In the genomic region with DNA sequence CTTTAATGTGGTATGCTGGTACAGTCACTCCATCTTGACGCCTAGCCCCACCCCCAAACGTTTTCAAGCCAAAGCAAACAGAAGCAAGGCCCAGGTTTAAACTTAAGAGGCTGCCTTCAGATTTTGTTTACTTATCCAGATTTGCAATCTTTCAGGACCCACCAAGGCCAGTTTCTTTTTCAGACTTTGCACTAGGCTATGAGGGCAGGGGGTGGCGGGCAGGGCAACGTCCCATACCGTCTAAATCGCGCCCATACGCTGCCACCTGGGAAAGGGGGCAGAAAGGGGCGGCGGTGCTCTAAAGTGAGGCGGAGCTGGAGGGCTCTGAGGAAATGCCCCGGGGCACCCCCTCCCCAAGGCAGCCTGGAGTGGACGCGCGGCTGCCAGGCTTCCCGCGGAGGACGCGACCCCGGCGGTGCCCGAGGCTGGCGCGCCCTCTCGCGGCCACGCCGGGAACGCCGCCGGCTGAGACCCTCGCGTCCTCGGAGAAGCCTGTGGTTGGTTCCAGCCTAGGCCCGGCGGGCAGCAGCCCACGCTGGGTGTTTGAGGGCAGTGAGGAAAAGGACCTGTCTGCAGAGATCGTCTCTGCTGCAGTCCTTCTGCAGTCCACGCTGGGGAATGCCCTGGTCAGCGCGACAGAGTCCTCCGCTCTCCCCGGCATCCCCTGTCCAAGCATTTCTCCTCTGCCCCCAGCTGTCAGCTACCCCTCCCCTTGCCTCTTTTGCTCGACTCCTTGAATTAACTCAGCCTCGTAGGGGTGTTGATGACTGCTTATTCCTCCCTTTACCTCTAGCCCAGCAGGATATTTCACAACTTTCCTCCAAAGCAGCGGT, we compare ENCODE assay signal across 8 cellular contexts.
DNase-seq lines count a peak whose midpoint lies in the region; ATAC-seq and TF ChIP-seq lines count a peak whose summit lies in the region.

No MANE protein-coding gene starts in this region.

- H3K4me1 ChIP-seq in HCT116 (ENCODE audit: control insufficient read depth in 1 of 2, insufficient read depth in 2 of 2, low read length in 2 of 2): peaks cover 5 to 13% of the 10 kb centered on the region in 2 experiments; a peak in 2 of 4 replicates
- H3K4me1 ChIP-seq in Panc1 (ENCODE audit: control insufficient read depth, insufficient read depth, low read length): no peaks in the 10 kb centered on the region
- no peaks in the 10 kb centered on the region for H3K4me1 ChIP-seq in uterus

- TF ChIP-seq CTCF in HCT116 (IDR thresholded peaks at IDR 0.05 in 2 of 3, conservative IDR thresholded peaks at IDR 0.05 in 1 of 3; ENCODE audit: borderline replicate concordance in 1 of 3, insufficient read depth in 1 of 3, low read depth in 2 of 3, low read length in 2 of 3) (peak; percentile 81 to 90 (median 87)), Panc1 (IDR thresholded peaks at IDR 0.05) (peak; percentile 98), uterus (IDR thresholded peaks at IDR 0.05) (peak; percentile 78 to 95 (median 90))

- RAD21 ChIA-PET in HCT116 (lab: Charles Lee; ENCODE audit: low non-redundant PET in 1 of 2, low total read pairs in 2 of 2, uncharacterized antibody in 2 of 2, unreplicated experiment in 2 of 2): no interaction called here

- H4K20me1 ChIP-seq in HCT116 (ENCODE audit: insufficient read depth): no peaks in the 10 kb centered on the region

- H3K79me2 ChIP-seq in HCT116 (ENCODE audit: insufficient read depth, low read length): no peaks in the 10 kb centered on the region

- no peaks in the 10 kb centered on the region for H3K36me3 ChIP-seq in HCT116 (ENCODE audit: control insufficient read depth in 1 of 2, insufficient read depth in 2 of 2, low read length in 2 of 2)
- H3K36me3 ChIP-seq in Panc1 (ENCODE audit: control insufficient read depth, insufficient read depth, low read length): no peaks in the 10 kb centered on the region
- no peaks in the 10 kb centered on the region for H3K36me3 ChIP-seq in uterus

- H3K4me2 ChIP-seq in HCT116 (ENCODE audit: low read length): peak overlapping the region; percentile 84

- DNase-seq in AML-193 (lab: John Stamatoyannopoulos, UW): peak; percentile 33 to 42
- no peak for DNase-seq in HCT116 (ENCODE audit: low read depth, low spot score)
- DNase-seq in Panc1 (ENCODE audit: low read depth, low spot score): no peak
- peak; percentile 84 for DNase-seq in activated effector memory CD4-positive, alpha-beta T cell treated with anti-CD3 and anti-CD28 coated beads, Interleukin-2, amount 50 U/mL, for 16 hours
- DNase-seq in glomerular visceral epithelial cell (ENCODE audit: extremely low spot score): peak; percentile 61
- peak in 9 of 10 donors; percentile 15 to 93 (median 52) for DNase-seq in posterior cingulate gyrus
- peak in 1 of 2 donors; percentile 53 for DNase-seq in uterus

- H3K9ac ChIP-seq in HCT116 (ENCODE audit: low read length): peak overlapping the region; percentile 35; the same call in 1 of the 2 replicates

- in situ Hi-C loops in Panc1 (cut with HindIII; ENCODE audit: low pct_unique_long_range_greater_than_20kb, low sequenced_read_pairs): no loop called here

- no peak overlapping the region for H3K27ac ChIP-seq in HCT116 (ENCODE audit: low read depth, low read length)
- no peak overlapping the region for H3K27ac ChIP-seq in Panc1 (ENCODE audit: low read length)
- no peak overlapping the region for H3K27ac ChIP-seq in uterus

- peak overlapping the region; percentile 99 for H2AFZ ChIP-seq in HCT116 (ENCODE audit: low read depth, low read length, poor library complexity, severe bottlenecking)

- no TSS peak for BruUV-seq in HCT116 (replicated peaks; lab: Mats Ljungman, UMichigan)
- BruUV-seq in Panc1 (replicated peaks; lab: Mats Ljungman, UMichigan): no TSS peak

- intact Hi-C loops in HCT116 (cut with micrococcal nuclease): loop anchor here (1.0 to 2.0 kb wide), 2 partner anchors 302 to 484 kb away; no protein-coding TSS in a partner anchor
- intact Hi-C loops in Panc1 (cut with micrococcal nuclease; ENCODE audit: unreplicated experiment): loop anchor here (2.0 to 5.0 kb wide), 2 partner anchors 342 to 485 kb away; no protein-coding TSS in a partner anchor
- intact Hi-C loops in posterior cingulate gyrus (cut with DNase I): loop anchor here (5.0 kb wide), 1 partner anchor 485 kb away; no protein-coding TSS in a partner anchor
- intact Hi-C loops in uterus (cut with DNase I; ENCODE audit: low total_unique reads): no loop called here

- H3K4me3 ChIP-seq in HCT116 (replicated peaks in 1 of 2; ENCODE audit: low read depth in 1 of 2, low read length in 2 of 2): peak overlapping the region; percentile 36 to 56
- H3K4me3 ChIP-seq in Panc1 (ENCODE audit: low read depth in 2 of 2, low read length in 2 of 2): peak overlapping the region; percentile 38 to 54
- peak overlapping the region in 1 of 2 donors; percentile 29 for H3K4me3 ChIP-seq in uterus

- ATAC-seq in HCT116 (peak; percentile 96), Panc1 (peak; percentile 94), GM21786 (IDR thresholded peaks at IDR 0.05; ENCODE audit: unreplicated experiment) (no peak)

- H3K9me3 ChIP-seq in HCT116 (ENCODE audit: control insufficient read depth in 1 of 2, insufficient read depth in 1 of 2, low read depth in 1 of 2, low read length in 2 of 2): no peaks in the 10 kb centered on the region
- no peaks in the 10 kb centered on the region for H3K9me3 ChIP-seq in Panc1 (ENCODE audit: control insufficient read depth, insufficient read depth, low read depth, low read length)
- no peaks in the 10 kb centered on the region for H3K9me3 ChIP-seq in uterus

- POLR2A ChIA-PET in HCT116 (lab: Charles Lee) (no interaction called here), Panc1 (lab: Charles Lee) (no interaction called here)

- H3K27me3 ChIP-seq in HCT116 (ENCODE audit: insufficient read depth, low read length): no peaks in the 10 kb centered on the region
- peaks cover 4% of the 10 kb centered on the region; the same call in 1 of the 2 replicates for H3K27me3 ChIP-seq in Panc1 (ENCODE audit: control insufficient read depth, insufficient read depth, low read length)
- H3K27me3 ChIP-seq in uterus: no peaks in the 10 kb centered on the region

- TF ChIP-seq RAD21 in HCT116 (IDR thresholded peaks at IDR 0.05; ENCODE audit: low read depth): peak; percentile 98

- TF ChIP-seq POLR2A in HCT116 (IDR thresholded peaks at IDR 0.05; ENCODE audit: borderline replicate concordance, extremely low read depth, insufficient read depth, insufficient read length): no peak
- no peak for TF ChIP-seq POLR2A in uterus (IDR thresholded peaks at IDR 0.05)

- no peaks in the 10 kb centered on the region for H3K9me2 ChIP-seq in HCT116 (ENCODE audit: insufficient read depth)

- CTCF ChIA-PET in HCT116 (lab: Charles Lee) (interaction anchor here (0.5 to 1.6 kb wide), 6 partner anchors 303 to 1350 kb away, joined by 3 to 5 read pairs (median 4); no protein-coding TSS in a partner anchor), Panc1 (lab: Charles Lee) (interaction anchor here (0.5 to 0.6 kb wide), 4 partner anchors 19 to 1628 kb away, joined by 3 to 10 read pairs (median 4); no protein-coding TSS in a partner anchor)

TF ChIP-seq in HCT116, 20 proteins besides CTCF, POLR2A, EP300 and RAD21:
- no peak for TF ChIP-seq TCF7L2 (IDR thresholded peaks at IDR 0.05; ENCODE audit: borderline replicate concordance, extremely low read depth, insufficient read depth, insufficient read length)
- no peak for TF ChIP-seq FOSL1 (IDR thresholded peaks at IDR 0.05; ENCODE audit: low read depth)
- no peak for TF ChIP-seq EGR1 (IDR thresholded peaks at IDR 0.05; ENCODE audit: low read depth)
- no peak for TF ChIP-seq SIN3A (IDR thresholded peaks at IDR 0.05; ENCODE audit: low read depth)
- TF ChIP-seq, protein P1, sequence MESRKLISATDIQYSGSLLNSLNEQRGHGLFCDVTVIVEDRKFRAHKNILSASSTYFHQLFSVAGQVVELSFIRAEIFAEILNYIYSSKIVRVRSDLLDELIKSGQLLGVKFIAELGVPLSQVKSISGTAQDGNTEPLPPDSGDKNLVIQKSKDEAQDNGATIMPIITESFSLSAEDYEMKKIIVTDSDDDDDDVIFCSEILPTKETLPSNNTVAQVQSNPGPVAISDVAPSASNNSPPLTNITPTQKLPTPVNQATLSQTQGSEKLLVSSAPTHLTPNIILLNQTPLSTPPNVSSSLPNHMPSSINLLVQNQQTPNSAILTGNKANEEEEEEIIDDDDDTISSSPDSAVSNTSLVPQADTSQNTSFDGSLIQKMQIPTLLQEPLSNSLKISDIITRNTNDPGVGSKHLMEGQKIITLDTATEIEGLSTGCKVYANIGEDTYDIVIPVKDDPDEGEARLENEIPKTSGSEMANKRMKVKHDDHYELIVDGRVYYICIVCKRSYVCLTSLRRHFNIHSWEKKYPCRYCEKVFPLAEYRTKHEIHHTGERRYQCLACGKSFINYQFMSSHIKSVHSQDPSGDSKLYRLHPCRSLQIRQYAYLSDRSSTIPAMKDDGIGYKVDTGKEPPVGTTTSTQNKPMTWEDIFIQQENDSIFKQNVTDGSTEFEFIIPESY (IDR thresholded peaks at IDR 0.05; ENCODE audit: extremely low read depth, insufficient replicate concordance, low read length): no peak
TF ChIP-seq in HCT116: peak in this region for 0.

Comparison
In these comparisons a context has a peak if more than half of its experiments do, and no peak if none do; other contexts are left out.
1. DNase-seq: peak in AML-193 (2 of 2), activated effector memory CD4-positive, alpha-beta T cell treated with anti-CD3 and anti-CD28 coated beads, Interleukin-2, amount 50 U/mL, for 16 hours (single experiment), glomerular visceral epithelial cell (single experiment) and posterior cingulate gyrus (9 of 10); none in HCT116 (single experiment) and Panc1 (single experiment).
2. Peak in every context shown above with its lines, with median percentiles within 50 percentile points of each other: CTCF ChIP-seq.